Comparison of ENCODE assay signal across 14 cellular contexts in the genomic region with DNA sequence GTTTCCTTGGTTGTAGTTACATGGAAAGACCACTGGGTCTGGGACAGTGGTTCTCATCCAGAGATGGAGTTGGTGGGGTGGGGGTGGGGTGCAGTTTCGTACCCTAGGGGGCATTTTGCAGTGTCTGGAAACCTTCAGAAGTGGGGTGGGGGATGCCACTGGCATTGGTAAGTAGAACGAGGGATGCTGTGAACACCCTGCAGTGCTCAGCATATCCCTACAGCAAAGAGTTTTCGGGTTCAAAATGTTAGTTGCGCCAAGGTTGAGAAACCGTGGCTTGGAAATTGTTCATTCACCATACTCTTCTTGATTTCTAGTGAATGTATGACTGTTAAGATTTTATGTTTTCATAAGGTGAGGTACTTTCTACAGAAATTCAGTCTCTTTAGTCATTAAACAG. TPM values are rescaled to one million over a fixed set of nuclear protein-coding genes. Genes with fewer than 3 reads are reported as not detected.
DNase-seq lines count a peak whose midpoint lies in the region; ATAC-seq, FAIRE-seq and TF ChIP-seq lines count a peak whose summit lies in the region.
"Had no signal": no experiment of that assay in that cellular context is flagged by ENCODE, and none has a peak within 500 bp of the region (broad histone marks: within the 10 kb centered on the region; RNA-seq: fewer than 3 reads in every experiment).

No MANE protein-coding gene starts in this region.

- H3K4me2 ChIP-seq in HepG2 (ENCODE audit: low read depth, low read length), result no peak overlapping the region

- TF ChIP-seq POLR2A in HepG2 (IDR thresholded peaks at IDR 0.05; ENCODE audit: insufficient read depth in 1 of 2, low read depth in 2 of 2, low read length in 2 of 2), result no peak
- no peak for TF ChIP-seq POLR2A in right lobe of liver (IDR thresholded peaks at IDR 0.05)
- no peak for TF ChIP-seq POLR2A in transverse colon (IDR thresholded peaks at IDR 0.05)

- CTCF ChIA-PET in HepG2 (lab: Yijun Ruan, JAX; ENCODE audit: low intra/inter-chr PET ratio, low total read pairs) (no interaction called here), T-cell (lab: Charles Lee) (interaction anchor here in 1 of 2 donors (0.6 kb wide), 1 partner anchor 107 kb away, joined by 3 read pairs; no protein-coding TSS in a partner anchor)

- WGBS in HepG2 (ENCODE audit: low lambda C conversion rate), result 99% methylated on average over 5 of the region's 5 CpGs
- WGBS in right lobe of liver (ENCODE audit: insufficient coverage, low coverage, low lambda C conversion rate, missing lambda C conversion rate), result 89% methylated on average over 5 of the region's 5 CpGs
- 86 to 100% methylated on average over 3 to 5 of the region's 5 CpGs for WGBS in transverse colon (ENCODE audit: low coverage in 1 of 2), 2 donors

- H3K9me3 Mint-ChIP-seq in T-cell, result no peaks in the 10 kb centered on the region
- no peaks in the 10 kb centered on the region for H3K9me3 Mint-ChIP-seq in effector memory CD8-positive, alpha-beta T cell

- H3K36me3 ChIP-seq in HepG2 (replicated peaks in 1 of 2; ENCODE audit: control insufficient read depth in 1 of 2, insufficient read depth in 2 of 2, low read length in 2 of 2) (no peaks in the 10 kb centered on the region), right lobe of liver (no peaks in the 10 kb centered on the region), transverse colon (no peaks in the 10 kb centered on the region)

- POLR2A ChIA-PET in HepG2 (lab: Yijun Ruan, JAX) (no interaction called here), T-cell (lab: Charles Lee) (no interaction called here)

- H2AFZ ChIP-seq in HepG2 (ENCODE audit: low read length), result no peak overlapping the region

- peak overlapping the region; percentile 86 to 92 for H3K27ac Mint-ChIP-seq in T-cell
- peak overlapping the region; percentile 93 to 94 for H3K27ac Mint-ChIP-seq in effector memory CD8-positive, alpha-beta T cell

- H3K4me3 ChIP-seq in HepG2 (replicated peaks in 1 of 3; ENCODE audit: insufficient read depth in 1 of 3, low read depth in 2 of 3, low read length in 3 of 3) (no peak overlapping the region), right lobe of liver (no peak overlapping the region), transverse colon (no peak overlapping the region)
- H3K4me3 ChIP-seq: mucosa of descending colon had no signal

- H4K20me1 ChIP-seq in HepG2 (ENCODE audit: insufficient read depth, low read length), result no peaks in the 10 kb centered on the region

- in situ Hi-C loops in HepG2 (cut with HindIII; ENCODE audit: extremely low pct_ligation_motif_present, low pct_unique_long_range_greater_than_20kb), result no loop called here
- in situ Hi-C loops in transverse colon (cut with MboI; ENCODE audit: low pct_ligation_motif_present in 1 of 4, low pct_unique_long_range_greater_than_20kb in 1 of 4, low sequenced_read_pairs in 3 of 4), result no loop called here

- TF ChIP-seq EP300 in HepG2 (IDR thresholded peaks at IDR 0.05; ENCODE audit: low read depth in 2 of 2, low read length in 2 of 2), result no peak
- TF ChIP-seq EP300 in HepG2 (CRISPR knock-in tag; IDR thresholded peaks at IDR 0.05; ENCODE audit: borderline replicate concordance), result no peak
- TF ChIP-seq EP300 in transverse colon (IDR thresholded peaks at IDR 0.05; ENCODE audit: low read depth), result no peak

- no peak for TF ChIP-seq RAD21 in HepG2 (CRISPR knock-in tag; IDR thresholded peaks at IDR 0.05)

- FAIRE-seq in HepG2 (lab: Jason Lieb, UNC) (no peak), frontal cortex (lab: Jason Lieb, UNC) (no peak)

- intact Hi-C loops in HepG2 (cut with micrococcal nuclease; ENCODE audit: unreplicated experiment), result no loop called here
- intact Hi-C loops in right lobe of liver (cut with DNase I), result no loop called here
- intact Hi-C loops in transverse colon (cut with DNase I; ENCODE audit: low total_unique reads), result no loop called here

- TF ChIP-seq CTCF in HepG2 (CRISPR knock-in tag; IDR thresholded peaks at IDR 0.05) (no peak), right lobe of liver (IDR thresholded peaks at IDR 0.05) (no peak), transverse colon (IDR thresholded peaks at IDR 0.05) (no peak)

- H3K9me3 ChIP-seq in HepG2 (ENCODE audit: low read length) (no peaks in the 10 kb centered on the region), right lobe of liver (no peaks in the 10 kb centered on the region), transverse colon (no peaks in the 10 kb centered on the region)
- H3K9me3 ChIP-seq: mucosa of descending colon had no signal

- H3K27ac ChIP-seq in HepG2 (ENCODE audit: extremely low read length, insufficient read depth, low read length), result no peak overlapping the region
- H3K27ac ChIP-seq in right lobe of liver, result no peak overlapping the region
- peak overlapping the region in 3 of 4 donors; percentile 44 to 60 (median 49) for H3K27ac ChIP-seq in transverse colon
- H3K27ac ChIP-seq: C4-2B had no signal

- H3K27me3 ChIP-seq in HepG2 (ENCODE audit: control insufficient read depth in 1 of 2, insufficient read depth in 2 of 2, low read length in 2 of 2), result no peaks in the 10 kb centered on the region
- no peaks in the 10 kb centered on the region for H3K27me3 ChIP-seq in right lobe of liver
- H3K27me3 ChIP-seq in transverse colon, result no peaks in the 10 kb centered on the region

- no peak for ATAC-seq in HepG2
- no peak for ATAC-seq in right lobe of liver
- peak in 3 of 4 experiments; percentile 11 to 26 (median 16) for ATAC-seq in T-cell (replicated peaks in 1 of 4)
- no peak for ATAC-seq in effector memory CD8-positive, alpha-beta T cell (replicated peaks)

- H3K27me3 Mint-ChIP-seq in T-cell, result no peaks in the 10 kb centered on the region
- no peaks in the 10 kb centered on the region for H3K27me3 Mint-ChIP-seq in effector memory CD8-positive, alpha-beta T cell

- peaks cover 16% of the 10 kb centered on the region for H3K4me1 ChIP-seq in HepG2 (ENCODE audit: insufficient read depth, low read length)
- H3K4me1 ChIP-seq in right lobe of liver, result no peaks in the 10 kb centered on the region
- H3K4me1 ChIP-seq in transverse colon, result peaks cover 17 to 32% (median 20%) of the 10 kb centered on the region in 4 donors

- no peak overlapping the region for H3K9ac ChIP-seq in HepG2 (ENCODE audit: insufficient read depth, low read depth, low read length)

- no TSS peak for BruUV-seq in HepG2 (replicated peaks; lab: Mats Ljungman, UMichigan)

- peaks cover 10% of the 10 kb centered on the region for H3K36me3 Mint-ChIP-seq in T-cell
- H3K36me3 Mint-ChIP-seq in effector memory CD8-positive, alpha-beta T cell (ENCODE audit: insufficient read depth), result peaks cover 36% of the 10 kb centered on the region

- peaks cover 69 to 73% (median 71%) of the 10 kb centered on the region in 3 donors for H3K4me1 Mint-ChIP-seq in T-cell
- H3K4me1 Mint-ChIP-seq in effector memory CD8-positive, alpha-beta T cell (ENCODE audit: low read depth in 2 of 2), result peaks cover 39 to 48% of the 10 kb centered on the region in 2 donors

- no peak for DNase-seq in HepG2 (ENCODE audit: low spot score)
- no peak for DNase-seq in right lobe of liver
- DNase-seq in T-cell, result no peak
- no peak for DNase-seq in effector memory CD8-positive, alpha-beta T cell
- no peak for DNase-seq in transverse colon
- no peak for DNase-seq in NCI-H2107 treated with DMSO at 0.1 percent for 48 hours (lab: John Stamatoyannopoulos, UW; ENCODE audit: unreplicated experiment)
- no peak for DNase-seq in frontal cortex (ENCODE audit: low spot score in 2 of 2)
- no peak for DNase-seq in NOMO-1 treated with DMSO at 0.1 percent for 48 hours (lab: John Stamatoyannopoulos, UW; ENCODE audit: unreplicated experiment)
- DNase-seq: dermis blood vessel endothelial cell, mucosa of descending colon, NCI-H1436 treated with DMSO at 0.1 percent for 48 hours, NCI-H524 treated with DMSO at 0.1 percent for 48 hours, SHP77 had no signal

- no peaks in the 10 kb centered on the region for H3K79me2 ChIP-seq in HepG2 (ENCODE audit: insufficient read depth, low read length)

- H3K4me3 Mint-ChIP-seq in T-cell, result peak overlapping the region; percentile 49 to 70 (median 60)
- H3K4me3 Mint-ChIP-seq in effector memory CD8-positive, alpha-beta T cell, result peak overlapping the region; percentile 75 to 78

TF ChIP-seq in HepG2, 621 proteins besides CTCF, POLR2A, EP300 and RAD21:
- TF ChIP-seq ZNF598 (CRISPR knock-in tag; IDR thresholded peaks at IDR 0.05; ENCODE audit: borderline replicate concordance), result no peak
- no peak for TF ChIP-seq ZNF124 (CRISPR knock-in tag; IDR thresholded peaks at IDR 0.05)
- TF ChIP-seq YEATS4 (CRISPR knock-in tag; IDR thresholded peaks at IDR 0.05; ENCODE audit: borderline replicate concordance), result no peak
- TF ChIP-seq STAG1 (CRISPR knock-in tag; IDR thresholded peaks at IDR 0.05), result peak; percentile 21; the same call in 1 of the 2 replicates
- TF ChIP-seq ZNF766 (CRISPR knock-in tag; IDR thresholded peaks at IDR 0.05; ENCODE audit: borderline replicate concordance), result no peak

RNA-seq across cellular contexts. Expression of a gene that starts 28.7 kb away (rescaled TPM):
- total RNA-seq in HepG2 (2016; rRNA removed; fragmentation: Illumina TruSeq; extraction: Trizol) (12.2 and 13.0 TPM in 2 replicates), right lobe of liver (10 to 100 TPM in 1 of 6 experiments, 1 to 10 TPM in 5; 5.6 to 10.5 (median 8.3) TPM), T-cell (10 to 100 TPM; 29.6 to 46.1 (median 35.7) TPM), transverse colon (10 to 100 TPM; 18.7 to 28.9 (median 25.0) TPM), frontal cortex (15.1 TPM)
- total RNA-seq in HepG2 (2016; cell fraction: cytosol; rRNA removed; fragmentation: Illumina TruSeq; extraction: Trizol; ENCODE audit: low read depth), result 45.5 and 46.6 TPM in 2 replicates
- total RNA-seq in HepG2 (2016; cell fraction: insoluble cytoplasmic fraction; rRNA removed; fragmentation: Illumina TruSeq; extraction: Trizol), result 10.7 and 11.9 TPM in 2 replicates
- 36.3 and 37.0 TPM in 2 replicates for total RNA-seq in HepG2 (2016; cell fraction: membrane; rRNA removed; fragmentation: Illumina TruSeq; extraction: Trizol)
- 8.7 and 9.5 TPM in 2 replicates for total RNA-seq in HepG2 (2016; cell fraction: nucleus; rRNA removed; fragmentation: Illumina TruSeq; extraction: Trizol)
- polyA plus RNA-seq in HepG2 (2011; rRNA removed), result 6.9 and 7.2 TPM in 2 replicates
- polyA plus RNA-seq in HepG2 (2011; cell fraction: cytosol; rRNA removed), result 6.0 and 6.8 TPM in 2 replicates
- polyA plus RNA-seq in HepG2 (2011; cell fraction: nucleus; rRNA removed), result 8.0 and 8.4 TPM in 2 replicates
- 5.3 and 5.6 TPM in 2 replicates for polyA plus RNA-seq in HepG2 (2012)
- 11.1 and 11.2 TPM in 2 replicates for polyA plus RNA-seq in HepG2 (2016; cell fraction: cytosol; fragmentation: Illumina TruSeq; extraction: Trizol; ENCODE audit: low read depth)
- 7.7 and 10.1 TPM in 2 replicates for polyA plus RNA-seq in HepG2 (2016; cell fraction: insoluble cytoplasmic fraction; fragmentation: Illumina TruSeq; extraction: Trizol; ENCODE audit: low read depth)
- 15.8 and 17.5 TPM in 2 replicates for polyA plus RNA-seq in HepG2 (2016; cell fraction: membrane; fragmentation: Illumina TruSeq; extraction: Trizol; ENCODE audit: low read depth)
- 11.6 and 12.0 TPM in 2 replicates for polyA plus RNA-seq in HepG2 (2016; cell fraction: nucleus; fragmentation: Illumina TruSeq; extraction: Trizol; ENCODE audit: insufficient read depth, low read depth)
- 21.0 and 40.5 TPM in 2 replicates for polyA minus RNA-seq in HepG2 (2011; rRNA and poly(A)+ RNA removed; ENCODE audit: low replicate concordance)
- 7.8 and 9.1 TPM in 2 replicates for polyA minus RNA-seq in HepG2 (2011; cell fraction: cytosol; rRNA and poly(A)+ RNA removed)
- 6.8 and 11.8 TPM in 2 replicates for polyA minus RNA-seq in HepG2 (2011; cell fraction: nucleus; rRNA and poly(A)+ RNA removed)

Comparison
In these comparisons a context has a peak if more than half of its experiments do, and no peak if none do; other contexts are left out.
1. ATAC-seq: peak in T-cell (3 of 4); none in HepG2 (single experiment), right lobe of liver (0 of 4) and effector memory CD8-positive, alpha-beta T cell (single experiment).
2. H3K27ac ChIP-seq: peak in transverse colon (3 of 4); none in HepG2 (single experiment) and right lobe of liver (0 of 3).